ENCODE assay signal across 16 cellular contexts in the genomic region with DNA sequence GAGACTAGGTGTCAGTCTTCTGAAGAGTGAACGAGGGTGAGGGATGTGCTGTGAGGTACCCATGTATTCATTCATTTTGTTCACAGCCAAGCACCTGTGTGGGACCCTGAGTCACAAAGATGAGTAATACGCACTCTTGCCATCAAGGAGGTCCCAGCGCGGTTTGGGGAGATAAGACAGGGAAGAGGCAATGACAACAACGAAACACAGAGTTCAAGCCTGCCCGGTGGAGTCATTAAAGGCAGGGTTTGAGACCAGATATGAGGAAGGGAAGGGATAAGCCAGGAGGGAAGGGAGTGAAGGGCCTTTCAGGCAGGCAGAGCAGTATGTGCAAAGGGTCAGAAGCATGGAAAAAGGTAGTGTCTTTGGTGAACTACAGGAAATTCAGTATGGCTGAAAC. TPM values are rescaled to one million over a fixed set of nuclear protein-coding genes. Genes with fewer than 3 reads are reported as not detected.
A peak's percentile ranks its signal among the peaks of the same experiment; 100 is the strongest.
DNase-seq lines count a peak whose midpoint lies in the region; ATAC-seq, FAIRE-seq and TF ChIP-seq lines count a peak whose summit lies in the region.
"Had no signal": no experiment of that assay in that cellular context is flagged by ENCODE, and none has a peak within 500 bp of the region (broad histone marks: within the 10 kb centered on the region; RNA-seq: fewer than 3 reads in every experiment).

No MANE protein-coding gene starts in this region.

- peak; percentile 61 to 78 for ATAC-seq in activated naive CD4-positive, alpha-beta T cell treated with anti-CD3 and anti-CD28 coated beads, Interleukin-2, amount 50 U/mL, for 72 hours
- no peak for ATAC-seq in GM19467 (IDR thresholded peaks at IDR 0.05; ENCODE audit: unreplicated experiment)
- ATAC-seq in heart right ventricle, result no peak
- no peak for ATAC-seq in CD4-positive, alpha-beta T cell (ENCODE audit: poor library complexity)
- ATAC-seq: right cardiac atrium had no signal

- H3K27me3 ChIP-seq in heart right ventricle, result peaks cover 0 to 10% (median 0%) of the 10 kb centered on the region in 7 donors
- no peaks in the 10 kb centered on the region for H3K27me3 ChIP-seq in CD4-positive, alpha-beta T cell (ENCODE audit: control insufficient read depth, insufficient read depth, low read length)
- H3K27me3 ChIP-seq: testis had no signal

- no peaks in the 10 kb centered on the region for H3K36me3 Mint-ChIP-seq in activated naive CD4-positive, alpha-beta T cell treated with anti-CD3 and anti-CD28 coated beads, Interleukin-2, amount 50 U/mL, for 72 hours
- no peaks in the 10 kb centered on the region for H3K36me3 Mint-ChIP-seq in activated naive CD4-positive, alpha-beta T cell treated with anti-CD3 and anti-CD28 coated beads, Interleukin-2, amount 10 ng/mL, durations not matched to agents 7 days and 5 days
- H3K36me3 Mint-ChIP-seq in CD4-positive, alpha-beta T cell (ENCODE audit: low read depth), result no peaks in the 10 kb centered on the region
- H3K36me3 Mint-ChIP-seq: IgD-negative memory B cell had no signal

- H3K27ac ChIP-seq in heart right ventricle, result peak overlapping the region in 1 of 10 donors; percentile 94
- H3K27ac ChIP-seq in CD4-positive, alpha-beta T cell (ENCODE audit: low read depth, low read length), result no peak overlapping the region
- H3K27ac ChIP-seq: coronary artery, epithelial cell of prostate, testis had no signal

- H3K27me3 Mint-ChIP-seq in activated naive CD4-positive, alpha-beta T cell treated with anti-CD3 and anti-CD28 coated beads, Interleukin-2, amount 10 ng/mL, durations not matched to agents 7 days and 5 days, result peaks cover 3% of the 10 kb centered on the region
- no peaks in the 10 kb centered on the region for H3K27me3 Mint-ChIP-seq in CD4-positive, alpha-beta T cell

- H3K9me3 ChIP-seq in heart right ventricle, result no peaks in the 10 kb centered on the region
- no peaks in the 10 kb centered on the region for H3K9me3 ChIP-seq in CD4-positive, alpha-beta T cell (ENCODE audit: control insufficient read depth, low read length)
- H3K9me3 ChIP-seq: testis had no signal

- H3K4me1 ChIP-seq in heart right ventricle, result peaks cover 10 to 80% (median 53%) of the 10 kb centered on the region in 9 donors

- CTCF ChIA-PET in activated naive CD4-positive, alpha-beta T cell treated with anti-CD3 and anti-CD28 coated beads, Interleukin-2, amount 10 ng/mL, durations not matched to agents 7 days and 5 days (lab: Charles Lee), result no interaction called here
- CTCF ChIA-PET in CD4-positive, alpha-beta T cell (lab: Charles Lee), result interaction anchor here (2.4 kb wide), 1 partner anchor 32 kb away, joined by 12 read pairs; a partner anchor contains a TSS

- FAIRE-seq in urothelium cell line (lab: Jason Lieb, UNC), result no peak

- H3K9me3 Mint-ChIP-seq in activated naive CD4-positive, alpha-beta T cell treated with anti-CD3 and anti-CD28 coated beads, Interleukin-2, amount 50 U/mL, for 72 hours, result no peaks in the 10 kb centered on the region
- no peaks in the 10 kb centered on the region for H3K9me3 Mint-ChIP-seq in activated naive CD4-positive, alpha-beta T cell treated with anti-CD3 and anti-CD28 coated beads, Interleukin-2, amount 10 ng/mL, durations not matched to agents 7 days and 5 days
- no peaks in the 10 kb centered on the region for H3K9me3 Mint-ChIP-seq in CD4-positive, alpha-beta T cell
- H3K9me3 Mint-ChIP-seq: IgD-negative memory B cell had no signal

- no peak for DNase-seq in activated naive CD4-positive, alpha-beta T cell treated with anti-CD3 and anti-CD28 coated beads, Interleukin-2, amount 50 U/mL, for 72 hours (ENCODE audit: low spot score in 2 of 2)
- DNase-seq in activated naive CD4-positive, alpha-beta T cell treated with anti-CD3 and anti-CD28 coated beads, Interleukin-2, amount 10 ng/mL, durations not matched to agents 7 days and 5 days, result no peak
- DNase-seq in activated CD8-positive, alpha-beta memory T cell treated with anti-CD3 and anti-CD28 coated beads, Interleukin-2, amount 50 U/mL, for 1 hour (ENCODE audit: extremely low read depth), result peak; percentile 23
- peak; percentile 31 for DNase-seq in fibroblast of villous mesenchyme (ENCODE audit: low read depth)
- DNase-seq in urothelium cell line (ENCODE audit: low spot score), result peak; percentile 35
- DNase-seq in heart right ventricle, result no peak
- no peak for DNase-seq in CD4-positive, alpha-beta T cell
- DNase-seq: activated effector memory CD4-positive, alpha-beta T cell treated with anti-CD3 and anti-CD28 coated beads, Interleukin-2, amount 50 U/mL, for 16 hours; NCI-H2029 treated with DMSO at 0.1 percent for 48 hours; right cardiac atrium; SHP77 treated with DMSO at 0.1 percent for 48 hours; testis had no signal

- TF ChIP-seq CTCF in fibroblast of villous mesenchyme (IDR thresholded peaks at IDR 0.05; ENCODE audit: insufficient read depth, low read depth, low read length) (no peak), heart right ventricle (IDR thresholded peaks at IDR 0.05) (no peak)
- TF ChIP-seq CTCF in CD4-positive, alpha-beta T cell (IDR thresholded peaks at IDR 0.05), result no peak

- no peak overlapping the region for H3K4me3 Mint-ChIP-seq in activated naive CD4-positive, alpha-beta T cell treated with anti-CD3 and anti-CD28 coated beads, Interleukin-2, amount 10 ng/mL, durations not matched to agents 7 days and 5 days
- H3K4me3 Mint-ChIP-seq in CD4-positive, alpha-beta T cell, result no peak overlapping the region
- H3K4me3 Mint-ChIP-seq: IgD-negative memory B cell had no signal

- H3K4me3 ChIP-seq in fibroblast of villous mesenchyme (ENCODE audit: low read depth, low read length) (no peak overlapping the region), heart right ventricle (no peak overlapping the region)
- H3K4me3 ChIP-seq: coronary artery, testis had no signal

- H3K27ac Mint-ChIP-seq in activated naive CD4-positive, alpha-beta T cell treated with anti-CD3 and anti-CD28 coated beads, Interleukin-2, amount 50 U/mL, for 72 hours, result no peak overlapping the region
- H3K27ac Mint-ChIP-seq in activated naive CD4-positive, alpha-beta T cell treated with anti-CD3 and anti-CD28 coated beads, Interleukin-2, amount 10 ng/mL, durations not matched to agents 7 days and 5 days, result no peak overlapping the region
- H3K27ac Mint-ChIP-seq in CD4-positive, alpha-beta T cell, result no peak overlapping the region
- H3K27ac Mint-ChIP-seq: IgD-negative memory B cell had no signal

- POLR2A ChIA-PET in CD4-positive, alpha-beta T cell (lab: Charles Lee), result no interaction called here

- peaks cover 1% of the 10 kb centered on the region for H3K4me1 Mint-ChIP-seq in activated naive CD4-positive, alpha-beta T cell treated with anti-CD3 and anti-CD28 coated beads, Interleukin-2, amount 10 ng/mL, durations not matched to agents 7 days and 5 days
- no peaks in the 10 kb centered on the region for H3K4me1 Mint-ChIP-seq in CD4-positive, alpha-beta T cell (ENCODE audit: low read depth)
- H3K4me1 Mint-ChIP-seq: IgD-negative memory B cell had no signal

- H3K36me3 ChIP-seq in heart right ventricle, result no peaks in the 10 kb centered on the region

- intact Hi-C loops in heart right ventricle (cut with DNase I), result loop anchor here in 1 of 10 donors (5.0 kb wide), 1 partner anchor 39 kb away; a partner anchor contains a TSS
- intact Hi-C loops in CD4-positive, alpha-beta T cell (cut with DNase I, micrococcal nuclease), result no loop called here

- 48 to 54% methylated on average over 6 of the region's 6 CpGs for WGBS in heart right ventricle, 2 donors

RNA-seq across cellular contexts. Expression of a gene that starts 4.6 kb away (rescaled TPM):
- total RNA-seq in activated naive CD4-positive, alpha-beta T cell treated with anti-CD3 and anti-CD28 coated beads, Interleukin-2, amount 50 U/mL, for 72 hours, result 1 to 10 TPM in 1 of 2 donors, under 1 TPM in 1; 0.82 to 2.1 TPM
- total RNA-seq in fibroblast of villous mesenchyme (33.7 and 63.8 TPM in 2 replicates), heart right ventricle (10 to 100 TPM in 3 of 10 donors, 1 to 10 TPM in 7; 7.1 to 12.4 (median 8.7) TPM)
- polyA plus RNA-seq in heart right ventricle, result 1 to 10 TPM; 4.1 to 6.7 TPM
- 1 to 10 TPM; 9.7 TPM for total RNA-seq in CD4-positive, alpha-beta T cell

RNA-seq across cellular contexts. Expression of a gene that starts 31.8 kb away (rescaled TPM):
- 10 to 100 TPM; 54.7 to 67.4 TPM for total RNA-seq in activated naive CD4-positive, alpha-beta T cell treated with anti-CD3 and anti-CD28 coated beads, Interleukin-2, amount 50 U/mL, for 72 hours
- total RNA-seq in fibroblast of villous mesenchyme (98.4 and 110 TPM in 2 replicates), heart right ventricle (100 to 1,000 TPM in 2 of 10 donors, 10 to 100 TPM in 8; 56.3 to 132 (median 72.6) TPM)
- 10 to 100 TPM; 31.9 to 34.6 TPM for polyA plus RNA-seq in heart right ventricle
- 10 to 100 TPM; 29.7 to 34.4 TPM for total RNA-seq in CD4-positive, alpha-beta T cell

RNA-seq across cellular contexts. Expression of a gene that starts 32.2 kb away (rescaled TPM):
- 100 to 1,000 TPM in 1 of 2 donors, 10 to 100 TPM in 1; 92.4 to 104 TPM for total RNA-seq in activated naive CD4-positive, alpha-beta T cell treated with anti-CD3 and anti-CD28 coated beads, Interleukin-2, amount 50 U/mL, for 72 hours
- total RNA-seq in fibroblast of villous mesenchyme, result 58.6 and 70.0 TPM in 2 replicates
- 10 to 100 TPM; 36.7 to 61.4 (median 45.5) TPM for total RNA-seq in heart right ventricle
- polyA plus RNA-seq in heart right ventricle, result 10 to 100 TPM; 55.2 to 69.1 TPM
- total RNA-seq in CD4-positive, alpha-beta T cell, result 10 to 100 TPM; 12.3 to 14.2 TPM

RNA-seq across cellular contexts. Expression of a gene that starts 39.0 kb away (rescaled TPM):
- 100 to 1,000 TPM in 1 of 2 donors, 10 to 100 TPM in 1; 95.3 to 166 TPM for total RNA-seq in activated naive CD4-positive, alpha-beta T cell treated with anti-CD3 and anti-CD28 coated beads, Interleukin-2, amount 50 U/mL, for 72 hours
- 28.0 and 28.9 TPM in 2 replicates for total RNA-seq in fibroblast of villous mesenchyme
- 100 to 1,000 TPM in 1 of 10 donors, 10 to 100 TPM in 9; 78.0 to 101 (median 89.7) TPM for total RNA-seq in heart right ventricle
- 100 to 1,000 TPM in 1 of 2 donors, 10 to 100 TPM in 1; 93.3 to 254 TPM for polyA plus RNA-seq in heart right ventricle
- 100 to 1,000 TPM; 154 to 164 TPM for total RNA-seq in CD4-positive, alpha-beta T cell

RNA-seq across cellular contexts. Expression of a gene that starts 47.4 kb away (rescaled TPM):
- total RNA-seq in activated naive CD4-positive, alpha-beta T cell treated with anti-CD3 and anti-CD28 coated beads, Interleukin-2, amount 50 U/mL, for 72 hours, result 10 to 100 TPM; 72.1 to 99.7 TPM
- 298 and 323 TPM in 2 replicates for total RNA-seq in fibroblast of villous mesenchyme
- 100 to 1,000 TPM; 150 to 247 (median 204) TPM for total RNA-seq in heart right ventricle
- 100 to 1,000 TPM; 213 to 244 TPM for polyA plus RNA-seq in heart right ventricle
- 10 to 100 TPM; 19.2 to 21.0 TPM for total RNA-seq in CD4-positive, alpha-beta T cell

Comparison
In these comparisons a context has a peak if more than half of its experiments do, and no peak if none do; other contexts are left out.
1. ATAC-seq: peak in activated naive CD4-positive, alpha-beta T cell treated with anti-CD3 and anti-CD28 coated beads, Interleukin-2, amount 50 U/mL, for 72 hours (2 of 2); none in GM19467 (single experiment), heart right ventricle (0 of 8) and CD4-positive, alpha-beta T cell (single experiment).
2. DNase-seq: peak in activated CD8-positive, alpha-beta memory T cell treated with anti-CD3 and anti-CD28 coated beads, Interleukin-2, amount 50 U/mL, for 1 hour (single experiment), fibroblast of villous mesenchyme (single experiment) and urothelium cell line (single experiment); none in activated naive CD4-positive, alpha-beta T cell treated with anti-CD3 and anti-CD28 coated beads, Interleukin-2, amount 50 U/mL, for 72 hours (0 of 2), activated naive CD4-positive, alpha-beta T cell treated with anti-CD3 and anti-CD28 coated beads, Interleukin-2, amount 10 ng/mL, durations not matched to agents 7 days and 5 days (single experiment), heart right ventricle (0 of 2) and CD4-positive, alpha-beta T cell (0 of 10).